ENCODE assay signal across 2 cellular contexts in the genomic region with DNA sequence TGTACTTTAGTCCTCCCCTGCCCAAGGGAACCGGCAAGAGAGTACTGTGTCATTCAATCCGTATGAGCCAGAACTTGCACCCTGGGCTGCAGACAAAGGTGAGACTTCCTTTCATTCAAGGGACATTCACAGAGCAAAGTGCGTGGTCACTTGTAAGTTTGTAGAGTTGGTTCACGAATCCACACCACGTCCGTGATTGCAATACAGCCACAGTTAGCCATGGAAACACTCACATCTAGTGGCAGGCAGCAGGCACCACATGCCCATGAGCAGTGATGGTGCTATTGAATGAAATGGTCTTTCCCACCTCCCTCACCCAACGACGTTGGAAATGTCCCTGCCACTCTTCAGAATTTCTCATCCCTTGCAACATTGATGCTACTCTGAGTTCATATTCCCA.
TF ChIP-seq lines count a peak whose summit lies in the region.

No MANE protein-coding gene starts in this region.

TF ChIP-seq in GM12878, 131 proteins besides CTCF, POLR2A, EP300 and RAD21:
- TF ChIP-seq IKZF1 (conservative IDR thresholded peaks at IDR 0.05) (no peak), SMAD5 (IDR thresholded peaks at IDR 0.05; ENCODE audit: low read depth) (no peak), TAF1 (IDR thresholded peaks at IDR 0.05; ENCODE audit: borderline replicate concordance, low read depth, low read length) (no peak), SREBF1 (IDR thresholded peaks at IDR 0.05; ENCODE audit: low read length) (no peak), TCF7 (IDR thresholded peaks at IDR 0.05; ENCODE audit: borderline replicate concordance) (no peak), RB1 (IDR thresholded peaks at IDR 0.05; ENCODE audit: borderline replicate concordance) (no peak), HDGF (IDR thresholded peaks at IDR 0.05) (no peak), ZZZ3 (IDR thresholded peaks at IDR 0.05; ENCODE audit: control insufficient read depth, insufficient read length, low read depth) (no peak), FOXM1 (IDR thresholded peaks at IDR 0.05; ENCODE audit: low read depth, low read length) (no peak), ZSCAN29 (IDR thresholded peaks at IDR 0.05) (no peak), GATAD2B (conservative IDR thresholded peaks at IDR 0.05; ENCODE audit: low read depth) (no peak), MYB (IDR thresholded peaks at IDR 0.05; ENCODE audit: borderline replicate concordance, low read depth, low read length) (no peak)

TF ChIP-seq in HEK293T, 16 proteins besides CTCF, POLR2A, EP300 and RAD21:
- TF ChIP-seq LEF1 (IDR thresholded peaks at IDR 0.05; ENCODE audit: borderline replicate concordance): no peak
- TF ChIP-seq NFRKB (IDR thresholded peaks at IDR 0.05): no peak
- TF ChIP-seq FOXM1 (IDR thresholded peaks at IDR 0.05; ENCODE audit: borderline replicate concordance): no peak
- TF ChIP-seq ELF4 (IDR thresholded peaks at IDR 0.05): no peak
- no peak for TF ChIP-seq TARDBP (IDR thresholded peaks at IDR 0.05)
- TF ChIP-seq HDGF (IDR thresholded peaks at IDR 0.05; ENCODE audit: borderline replicate concordance): no peak
- TF ChIP-seq CTBP1 (IDR thresholded peaks at IDR 0.05; ENCODE audit: borderline replicate concordance): no peak
- no peak for TF ChIP-seq ARNT (IDR thresholded peaks at IDR 0.05)
- TF ChIP-seq ZNF384 (IDR thresholded peaks at IDR 0.05): no peak
- TF ChIP-seq, protein P1, sequence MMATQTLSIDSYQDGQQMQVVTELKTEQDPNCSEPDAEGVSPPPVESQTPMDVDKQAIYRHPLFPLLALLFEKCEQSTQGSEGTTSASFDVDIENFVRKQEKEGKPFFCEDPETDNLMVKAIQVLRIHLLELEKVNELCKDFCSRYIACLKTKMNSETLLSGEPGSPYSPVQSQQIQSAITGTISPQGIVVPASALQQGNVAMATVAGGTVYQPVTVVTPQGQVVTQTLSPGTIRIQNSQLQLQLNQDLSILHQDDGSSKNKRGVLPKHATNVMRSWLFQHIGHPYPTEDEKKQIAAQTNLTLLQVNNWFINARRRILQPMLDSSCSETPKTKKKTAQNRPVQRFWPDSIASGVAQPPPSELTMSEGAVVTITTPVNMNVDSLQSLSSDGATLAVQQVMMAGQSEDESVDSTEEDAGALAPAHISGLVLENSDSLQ (IDR thresholded peaks at IDR 0.05): no peak
